8 cellular contexts compared by ENCODE assay signal in the genomic region with DNA sequence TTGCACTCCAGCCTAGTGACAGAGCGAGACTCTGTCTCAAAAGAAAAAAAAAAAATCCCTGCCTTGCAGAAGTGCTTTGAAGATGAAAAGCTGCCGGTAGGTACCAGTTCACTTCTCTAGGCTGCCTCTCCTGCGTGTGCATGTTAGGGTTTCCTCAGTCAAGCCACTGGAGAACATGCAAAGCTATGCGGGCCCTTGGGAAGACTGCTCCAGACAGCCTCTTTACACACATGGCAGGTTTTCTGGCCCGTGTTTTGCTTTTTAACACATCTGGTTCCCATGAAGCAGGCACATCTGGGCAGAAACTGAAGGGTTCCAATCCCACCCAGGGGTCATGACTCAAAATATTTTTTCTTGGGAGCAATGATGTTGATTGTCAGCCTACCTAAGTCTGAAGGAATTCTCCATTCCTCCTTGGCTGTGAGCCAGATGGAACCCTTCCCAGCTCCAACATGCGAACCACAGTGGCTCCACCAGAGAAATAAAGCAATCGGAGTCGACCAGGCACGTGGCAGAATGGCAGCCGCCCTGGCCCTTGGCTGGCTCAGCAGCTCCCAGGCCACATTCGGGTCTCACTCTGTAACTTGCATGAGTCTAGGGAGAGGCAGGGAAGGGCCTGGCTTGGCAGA. TPM values are rescaled to one million over a fixed set of nuclear protein-coding genes. Genes with fewer than 3 reads are reported as not detected.
A peak's percentile ranks its signal among the peaks of the same experiment; 100 is the strongest.
DNase-seq lines count a peak whose midpoint lies in the region; FAIRE-seq and TF ChIP-seq lines count a peak whose summit lies in the region.

No MANE protein-coding gene starts in this region.

- H3K4me1 Mint-ChIP-seq in endothelial cell (ENCODE audit: unreplicated experiment) = peaks cover 8% of the 10 kb centered on the region

- TF ChIP-seq POLR2A in sigmoid colon (IDR thresholded peaks at IDR 0.05) = no peak
- TF ChIP-seq POLR2A in GM12891 (IDR thresholded peaks at IDR 0.05; ENCODE audit: low read depth, low read length) = no peak

- DNase-seq in DMS 273 treated with DMSO at 0.1 percent for 48 hours (lab: John Stamatoyannopoulos, UW) (peak; percentile 27), RPMI7951 (ENCODE audit: low read depth) (peak; percentile 97), foreskin fibroblast (peak; percentile 99), sigmoid colon (peak; percentile 83), HAP-1 (ENCODE audit: low spot score in 2 of 2) (no peak), endothelial cell (ENCODE audit: low spot score) (no peak), GDM1 (lab: John Stamatoyannopoulos, UW) (no peak), GM12891 (ENCODE audit: insufficient read length, low spot score) (no peak)

- no peaks in the 10 kb centered on the region for H3K27me3 ChIP-seq in sigmoid colon
- no peaks in the 10 kb centered on the region for H3K27me3 ChIP-seq in HAP-1 (ENCODE audit: low read depth)

- H3K27ac Mint-ChIP-seq in endothelial cell (ENCODE audit: unreplicated experiment) = no peak overlapping the region

- H3K4me3 Mint-ChIP-seq in endothelial cell (ENCODE audit: unreplicated experiment) = no peak overlapping the region

- H3K27ac ChIP-seq in sigmoid colon = peak overlapping the region; percentile 77 to 95 (median 94)

- peaks cover 8% of the 10 kb centered on the region for H3K27me3 Mint-ChIP-seq in endothelial cell (ENCODE audit: unreplicated experiment)

- H3K4me3 ChIP-seq in foreskin fibroblast (ENCODE audit: low read depth in 1 of 2, low read length in 2 of 2) (no peak overlapping the region), sigmoid colon (no peak overlapping the region), HAP-1 (no peak overlapping the region)

- no peak for TF ChIP-seq EP300 in sigmoid colon (IDR thresholded peaks at IDR 0.05)

- intact Hi-C loops in sigmoid colon (cut with DNase I) = no loop called here

- no peak for FAIRE-seq in GM12891 (lab: Jason Lieb, UNC)

- no peaks in the 10 kb centered on the region for H3K9me3 Mint-ChIP-seq in endothelial cell (ENCODE audit: unreplicated experiment)

- 44 to 68% methylated on average over 11 of the region's 11 CpGs for WGBS in sigmoid colon, 2 donors

- no peaks in the 10 kb centered on the region for H3K36me3 Mint-ChIP-seq in endothelial cell (ENCODE audit: low read depth, unreplicated experiment)

- in situ Hi-C loops in HAP-1 (cut with MboI; ENCODE audit: low sequenced_read_pairs) = no loop called here

- TF ChIP-seq CTCF in foreskin fibroblast (IDR thresholded peaks at IDR 0.05; ENCODE audit: low read depth, low read length) (no peak), sigmoid colon (IDR thresholded peaks at IDR 0.05) (no peak), endothelial cell (IDR thresholded peaks at IDR 0.05; ENCODE audit: unreplicated experiment) (no peak)

- H3K36me3 ChIP-seq in sigmoid colon = peaks cover 0 to 7% (median 0%) of the 10 kb centered on the region in 4 donors
- no peaks in the 10 kb centered on the region for H3K36me3 ChIP-seq in HAP-1 (replicated peaks)

- H3K9me3 ChIP-seq in sigmoid colon = no peaks in the 10 kb centered on the region
- H3K9me3 ChIP-seq in HAP-1 = no peaks in the 10 kb centered on the region

- H3K4me1 ChIP-seq in sigmoid colon (peaks cover 0 to 64% (median 54%) of the 10 kb centered on the region in 4 donors), HAP-1 (no peaks in the 10 kb centered on the region)

TF ChIP-seq in GM12891, 5 proteins besides CTCF, POLR2A, EP300 and RAD21:
- TF ChIP-seq POLR2AphosphoS5 (IDR thresholded peaks at IDR 0.05; ENCODE audit: low read depth, low read length) = no peak
- no peak for TF ChIP-seq TAF1 (IDR thresholded peaks at IDR 0.05; ENCODE audit: low read depth, low read length)
- no peak for TF ChIP-seq POU2F2 (IDR thresholded peaks at IDR 0.05; ENCODE audit: low read depth, low read length)
- no peak for TF ChIP-seq SPI1 (IDR thresholded peaks at IDR 0.05; ENCODE audit: low read depth, low read length)
- no peak for TF ChIP-seq PAX5 (IDR thresholded peaks at IDR 0.05; ENCODE audit: insufficient read depth, low read length, severe bottlenecking)

RNA-seq across cellular contexts. Expression of a gene that starts 29.5 kb away (rescaled TPM):
- 42.0 and 48.4 TPM in 2 replicates for total RNA-seq in RPMI7951 (2014; rRNA removed; shearing (Covaris generic))
- total RNA-seq in sigmoid colon (10 to 100 TPM; 24.7 to 46.8 (median 35.5) TPM), endothelial cell (ENCODE audit: unreplicated experiment) (0.97 TPM)
- polyA plus RNA-seq in sigmoid colon = 100 to 1,000 TPM; 110 to 220 (median 142) TPM
- polyA plus RNA-seq in GM12891 (2012; ENCODE audit: low read depth, missing spikeins) = 49.8 TPM

Comparison
In these comparisons a context has a peak if more than half of its experiments do, and no peak if none do; other contexts are left out.
1. DNase-seq: peak in DMS 273 treated with DMSO at 0.1 percent for 48 hours (single experiment), RPMI7951 (single experiment), foreskin fibroblast (2 of 2) and sigmoid colon (single experiment); none in HAP-1 (0 of 2), endothelial cell (single experiment), GDM1 (single experiment) and GM12891 (single experiment).
2. RNA of a gene that starts 29.5 kb away (total RNA-seq): 42.0 to 48.4 TPM in RPMI7951 and 24.7 to 46.8 TPM in sigmoid colon; 0.97 TPM in endothelial cell (single experiment); every median in the first group is over 10 times any median in the second.